2 cellular contexts compared by ENCODE assay signal in the genomic region with DNA sequence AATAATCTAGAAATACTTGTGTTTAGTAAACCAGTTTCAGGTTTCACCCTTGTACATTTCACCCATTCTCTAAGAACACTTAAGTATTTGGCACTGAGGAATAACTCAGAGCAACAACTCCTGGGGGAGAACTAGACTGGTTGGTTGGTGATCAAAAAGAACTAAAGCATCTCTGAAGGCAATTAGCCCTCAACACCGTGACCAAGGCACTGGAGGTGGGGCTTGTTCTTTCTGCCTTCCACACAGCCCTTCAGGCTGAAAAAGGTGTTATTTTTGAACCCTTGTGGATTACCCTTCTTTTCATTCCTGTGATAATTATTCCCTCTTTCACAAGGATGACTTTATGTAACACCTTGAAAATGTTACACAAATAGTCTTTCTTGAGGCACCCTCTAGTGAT. TPM values are rescaled to one million over a fixed set of nuclear protein-coding genes. Genes with fewer than 3 reads are reported as not detected.
"Had no signal": no experiment of that assay in that cellular context is flagged by ENCODE, and none has a peak within 500 bp of the region (broad histone marks: within the 10 kb centered on the region; RNA-seq: fewer than 3 reads in every experiment).

No MANE protein-coding gene starts in this region.

RNA-seq across cellular contexts. Expression of a gene that starts 44.2 kb away (rescaled TPM):
- total RNA-seq: IMR-90, SK-MEL-5 had no signal
- polyA plus RNA-seq: IMR-90 had no signal
